ENCODE assay signal across 1 cellular context in genomic region chr12:42757735-42758134, GRCh38.
TF ChIP-seq lines count a peak whose summit lies in the region.

No MANE protein-coding gene starts in this region.

TF ChIP-seq in GM23338, 12 proteins besides CTCF, POLR2A, EP300 and RAD21 (continued from another document):
- no peak for TF ChIP-seq ETS1 (IDR thresholded peaks at IDR 0.05)
- no peak for TF ChIP-seq CREB1 (CRISPR knock-in tag; IDR thresholded peaks at IDR 0.05; ENCODE audit: low read depth)
- no peak for TF ChIP-seq NANOG (IDR thresholded peaks at IDR 0.05; ENCODE audit: borderline replicate concordance)
